25 cellular contexts compared by ENCODE assay signal in genomic region chr14:81018714-81019512, GRCh38.
"Had no signal": no experiment of that assay in that cellular context is flagged by ENCODE, and none has a peak within 500 bp of the region (broad histone marks: within the 10 kb centered on the region; RNA-seq: fewer than 3 reads in every experiment).

No MANE protein-coding gene starts in this region.

- H3K4me2 ChIP-seq: smooth muscle cell had no signal

- H3K9me3 Mint-ChIP-seq: activated B cell treated with CpG ODN at 0.5 μM for 24 hours; activated CD4-positive, alpha-beta memory T cell treated with anti-CD3 and anti-CD28 coated beads, Interleukin-2, amount 10 ng/mL, durations not matched to agents 7 days and 5 days; activated naive CD4-positive, alpha-beta T cell treated with anti-CD3 and anti-CD28 coated beads, Interleukin-2, amount 10 ng/mL, durations not matched to agents 7 days and 5 days; activated T-cell treated with anti-CD3 and anti-CD28 coated beads, Interleukin-2, amount 50 U/mL, for 72 hours; memory B cell; stimulated activated memory B cell treated with anti-CD40 and anti-IgM and Interleukin-4, amounts not matched to agents 10 μg/mL and 1 μg/mL and 100 μg/mL, for 72 hours had no signal

- H3K4me3 Mint-ChIP-seq: activated B cell treated with CpG ODN at 0.5 μM for 24 hours; activated CD4-positive, alpha-beta memory T cell treated with anti-CD3 and anti-CD28 coated beads, Interleukin-2, amount 10 ng/mL, durations not matched to agents 7 days and 5 days; activated naive CD4-positive, alpha-beta T cell treated with anti-CD3 and anti-CD28 coated beads, Interleukin-2, amount 10 ng/mL, durations not matched to agents 7 days and 5 days; activated T-cell treated with anti-CD3 and anti-CD28 coated beads, Interleukin-2, amount 50 U/mL, for 72 hours; memory B cell; stimulated activated memory B cell treated with anti-CD40 and anti-IgM and Interleukin-4, amounts not matched to agents 10 μg/mL and 1 μg/mL and 100 μg/mL, for 72 hours; T-helper 17 cell had no signal

- H3K27ac Mint-ChIP-seq: activated B cell treated with CpG ODN at 0.5 μM for 24 hours; activated CD4-positive, alpha-beta memory T cell treated with anti-CD3 and anti-CD28 coated beads, Interleukin-2, amount 10 ng/mL, durations not matched to agents 7 days and 5 days; activated naive CD4-positive, alpha-beta T cell treated with anti-CD3 and anti-CD28 coated beads, Interleukin-2, amount 10 ng/mL, durations not matched to agents 7 days and 5 days; activated T-cell treated with anti-CD3 and anti-CD28 coated beads, Interleukin-2, amount 50 U/mL, for 72 hours; memory B cell; stimulated activated memory B cell treated with anti-CD40 and anti-IgM and Interleukin-4, amounts not matched to agents 10 μg/mL and 1 μg/mL and 100 μg/mL, for 72 hours; T-helper 17 cell had no signal

- ATAC-seq: activated T-cell treated with anti-CD3 and anti-CD28 coated beads, Interleukin-2, amount 50 U/mL, for 72 hours; body of pancreas; gastrocnemius medialis; mucosa of descending colon; stimulated activated memory B cell treated with anti-CD40 and anti-IgM and Interleukin-4, amounts not matched to agents 10 μg/mL and 1 μg/mL and 100 μg/mL, for 72 hours; T-helper 17 cell had no signal

- H3K4me3 ChIP-seq: body of pancreas, cardiac muscle cell, gastrocnemius medialis, mucosa of descending colon, right lobe of liver, smooth muscle cell, stomach, uterus had no signal

- H3K9me3 ChIP-seq: body of pancreas, gastrocnemius medialis, mucosa of descending colon, right lobe of liver, stomach, uterus had no signal

- H3K36me3 ChIP-seq: cardiac muscle cell, gastrocnemius medialis, right lobe of liver, stomach, uterus had no signal

- H3K36me3 Mint-ChIP-seq: activated naive CD4-positive, alpha-beta T cell treated with anti-CD3 and anti-CD28 coated beads, Interleukin-2, amount 10 ng/mL, durations not matched to agents 7 days and 5 days; memory B cell; stimulated activated memory B cell treated with anti-CD40 and anti-IgM and Interleukin-4, amounts not matched to agents 10 μg/mL and 1 μg/mL and 100 μg/mL, for 72 hours had no signal

- FAIRE-seq: endometrium had no signal

- H3K27me3 ChIP-seq: body of pancreas, cardiac muscle cell, gastrocnemius medialis, right lobe of liver, stomach, uterus had no signal

- H3K4me1 Mint-ChIP-seq: activated B cell treated with CpG ODN at 0.5 μM for 24 hours; activated CD4-positive, alpha-beta memory T cell treated with anti-CD3 and anti-CD28 coated beads, Interleukin-2, amount 10 ng/mL, durations not matched to agents 7 days and 5 days; activated naive CD4-positive, alpha-beta T cell treated with anti-CD3 and anti-CD28 coated beads, Interleukin-2, amount 10 ng/mL, durations not matched to agents 7 days and 5 days; memory B cell; stimulated activated memory B cell treated with anti-CD40 and anti-IgM and Interleukin-4, amounts not matched to agents 10 μg/mL and 1 μg/mL and 100 μg/mL, for 72 hours had no signal

- H3K4me1 ChIP-seq: body of pancreas, gastrocnemius medialis, right lobe of liver, uterus had no signal

- DNase-seq: activated B cell treated with CpG ODN at 0.5 μM for 24 hours; activated CD4-positive, alpha-beta memory T cell treated with anti-CD3 and anti-CD28 coated beads, Interleukin-2, amount 10 ng/mL, durations not matched to agents 7 days and 5 days; activated CD4-positive, alpha-beta T cell treated with anti-CD3 and anti-CD28 coated beads for 4 hours; activated effector memory CD4-positive, alpha-beta T cell treated with anti-CD3 and anti-CD28 coated beads, Interleukin-2, amount 50 U/mL, for 16 hours; activated naive CD4-positive, alpha-beta T cell treated with anti-CD3 and anti-CD28 coated beads, Interleukin-2, amount 10 ng/mL, durations not matched to agents 7 days and 5 days; activated T-cell treated with anti-CD3 and anti-CD28 coated beads, Interleukin-2, amount 50 U/mL, for 72 hours; body of pancreas; cortex of kidney; effector CD4-positive, alpha-beta T cell; gastrocnemius medialis; head of caudate nucleus; hypothalamus; mucosa of descending colon; occipital lobe; right lobe of liver; stimulated activated CD4-positive, alpha-beta T cell treated with anti-CD3 and anti-CD28 coated beads, Interleukin-15, amount 100 ng/mL, for 24 hours; stomach; T-helper 17 cell; trophoblast cell; uterus had no signal

- H3K27ac ChIP-seq: body of pancreas, cardiac muscle cell, gastrocnemius medialis, right lobe of liver, stomach, uterus had no signal
